Comparison of ENCODE assay signal across 8 cellular contexts in the genomic region with DNA sequence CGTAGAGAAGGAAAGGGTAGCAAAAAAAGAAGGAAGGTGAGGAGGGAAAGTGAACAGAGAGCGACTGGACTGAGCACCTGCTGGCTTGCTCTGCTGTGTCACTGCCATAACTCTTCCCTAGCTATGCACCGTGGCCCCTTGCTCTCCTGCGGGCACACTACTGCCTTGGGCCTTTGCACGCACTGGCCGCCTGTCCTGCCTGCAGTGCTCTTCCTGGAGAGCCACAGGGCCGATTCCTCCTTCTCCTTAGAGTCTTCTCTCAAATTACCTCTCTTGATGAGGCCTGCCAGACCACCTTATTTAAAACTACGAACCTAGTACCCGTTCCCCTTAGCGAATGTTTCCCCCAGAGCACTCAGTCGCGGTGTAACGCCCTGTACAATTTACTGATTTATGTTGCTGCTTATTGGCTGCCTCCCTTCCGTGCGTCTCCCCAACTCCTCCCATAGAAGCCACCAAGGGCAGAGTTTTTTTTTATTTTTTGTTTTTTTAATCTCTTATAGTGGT.
DNase-seq lines count a peak whose midpoint lies in the region; ATAC-seq, FAIRE-seq and TF ChIP-seq lines count a peak whose summit lies in the region.

No MANE protein-coding gene starts in this region.

- H3K36me3 Mint-ChIP-seq in astrocyte (ENCODE audit: low read depth, unreplicated experiment) (peaks cover 3% of the 10 kb centered on the region), mesothelial cell of epicardium (no peaks in the 10 kb centered on the region)

- peak overlapping the region; percentile 72 for H3K4me2 ChIP-seq in OCI-LY1 (ENCODE audit: low read length)
- peak overlapping the region; percentile 85 for H3K4me2 ChIP-seq in astrocyte (ENCODE audit: low read length)

- H3K27ac ChIP-seq in OCI-LY1 (ENCODE audit: low read depth, low read length, poor library complexity, severe bottlenecking) (peak overlapping the region; percentile 96), astrocyte (ENCODE audit: low read depth, low read length) (peak overlapping the region; percentile 52)

- no peak for TF ChIP-seq CTCF in OCI-LY1 (IDR thresholded peaks at IDR 0.05; ENCODE audit: low read length)
- no peak for TF ChIP-seq CTCF in astrocyte (IDR thresholded peaks at IDR 0.05; ENCODE audit: insufficient read depth, low read depth, low read length)
- no peak for TF ChIP-seq CTCF in mesothelial cell of epicardium (IDR thresholded peaks at IDR 0.05; ENCODE audit: unreplicated experiment)

- no peaks in the 10 kb centered on the region for H3K9me2 ChIP-seq in OCI-LY1 (ENCODE audit: low read depth, low read length)

- H2AFZ ChIP-seq in OCI-LY1 (ENCODE audit: low read length) (no peak overlapping the region), astrocyte (ENCODE audit: low read depth, low read length) (no peak overlapping the region)

- DNase-seq in astrocyte (ENCODE audit: low read depth): no peak
- DNase-seq in mesothelial cell of epicardium (ENCODE audit: low spot score in 2 of 2, unreplicated experiment in 2 of 2): no peak
- DNase-seq in medulla oblongata (ENCODE audit: extremely low spot score): no peak
- DNase-seq in dedifferentiated amniotic fluid mesenchymal stem cell (ENCODE audit: extremely low spot score): no peak

- no peaks in the 10 kb centered on the region for H4K20me1 ChIP-seq in OCI-LY1 (ENCODE audit: insufficient read depth, low read length)
- H4K20me1 ChIP-seq in astrocyte (ENCODE audit: insufficient read depth, low read length): peaks cover 48% of the 10 kb centered on the region

- ATAC-seq in HG03457 (IDR thresholded peaks at IDR 0.05; ENCODE audit: unreplicated experiment) (no peak), HG03025 (IDR thresholded peaks at IDR 0.05; ENCODE audit: low FRiP score, unreplicated experiment) (no peak)

- H3K27me3 Mint-ChIP-seq in astrocyte (ENCODE audit: low read depth, unreplicated experiment) (no peaks in the 10 kb centered on the region), mesothelial cell of epicardium (ENCODE audit: low read depth) (no peaks in the 10 kb centered on the region)

- H3K27ac Mint-ChIP-seq in astrocyte (ENCODE audit: unreplicated experiment) (peak overlapping the region; percentile 70), mesothelial cell of epicardium (peak overlapping the region; percentile 96)

- peak overlapping the region; percentile 51 for H3K9ac ChIP-seq in OCI-LY1 (ENCODE audit: low read length)
- peak overlapping the region; percentile 45 for H3K9ac ChIP-seq in astrocyte (ENCODE audit: low read length)

- H3K36me3 ChIP-seq in OCI-LY1 (ENCODE audit: insufficient read depth, low read length) (no peaks in the 10 kb centered on the region; the same call in 1 of the 2 replicates), astrocyte (ENCODE audit: insufficient read depth, low read length) (no peaks in the 10 kb centered on the region)

- H3K27me3 ChIP-seq in OCI-LY1 (ENCODE audit: insufficient read depth, low read length) (no peaks in the 10 kb centered on the region; the same call in 1 of the 2 replicates), astrocyte (ENCODE audit: insufficient read depth, low read length) (no peaks in the 10 kb centered on the region)

- H3K4me1 Mint-ChIP-seq in astrocyte (ENCODE audit: low read depth, unreplicated experiment): peaks cover 37% of the 10 kb centered on the region
- peaks cover 53% of the 10 kb centered on the region for H3K4me1 Mint-ChIP-seq in mesothelial cell of epicardium

- H3F3A ChIP-seq in OCI-LY1 (ENCODE audit: insufficient read depth, low read length): no peaks in the 10 kb centered on the region

- H3K79me2 ChIP-seq in OCI-LY1 (ENCODE audit: insufficient read depth, low read length) (no peaks in the 10 kb centered on the region), astrocyte (ENCODE audit: insufficient read depth, low read length) (peaks cover 86% of the 10 kb centered on the region)

- FAIRE-seq in astrocyte (lab: Jason Lieb, UNC): no peak

- H3K4me3 Mint-ChIP-seq in astrocyte (ENCODE audit: unreplicated experiment) (peak overlapping the region; percentile 36), mesothelial cell of epicardium (peak overlapping the region; percentile 47)

- H3K9me3 ChIP-seq in OCI-LY1 (ENCODE audit: low read length) (no peaks in the 10 kb centered on the region), astrocyte (ENCODE audit: insufficient read depth, low read depth, low read length) (no peaks in the 10 kb centered on the region)

- H3K4me3 ChIP-seq in GM08714 (ENCODE audit: low read length) (peak overlapping the region; percentile 20; the same call in 1 of the 2 replicates), OCI-LY1 (ENCODE audit: low read depth, low read length, poor library complexity, severe bottlenecking) (peak overlapping the region; percentile 52), astrocyte (ENCODE audit: insufficient read depth, low read depth, low read length) (peak overlapping the region; percentile 56)

- H3K4me1 ChIP-seq in OCI-LY1 (ENCODE audit: insufficient read depth, low read length, severe bottlenecking): peaks cover 76% of the 10 kb centered on the region
- peaks cover 35% of the 10 kb centered on the region for H3K4me1 ChIP-seq in astrocyte (ENCODE audit: insufficient read depth, low read length)

- H3K9me3 Mint-ChIP-seq in astrocyte (ENCODE audit: unreplicated experiment) (no peaks in the 10 kb centered on the region), mesothelial cell of epicardium (no peaks in the 10 kb centered on the region)
